1 cellular context compared by ENCODE assay signal in the genomic region with DNA sequence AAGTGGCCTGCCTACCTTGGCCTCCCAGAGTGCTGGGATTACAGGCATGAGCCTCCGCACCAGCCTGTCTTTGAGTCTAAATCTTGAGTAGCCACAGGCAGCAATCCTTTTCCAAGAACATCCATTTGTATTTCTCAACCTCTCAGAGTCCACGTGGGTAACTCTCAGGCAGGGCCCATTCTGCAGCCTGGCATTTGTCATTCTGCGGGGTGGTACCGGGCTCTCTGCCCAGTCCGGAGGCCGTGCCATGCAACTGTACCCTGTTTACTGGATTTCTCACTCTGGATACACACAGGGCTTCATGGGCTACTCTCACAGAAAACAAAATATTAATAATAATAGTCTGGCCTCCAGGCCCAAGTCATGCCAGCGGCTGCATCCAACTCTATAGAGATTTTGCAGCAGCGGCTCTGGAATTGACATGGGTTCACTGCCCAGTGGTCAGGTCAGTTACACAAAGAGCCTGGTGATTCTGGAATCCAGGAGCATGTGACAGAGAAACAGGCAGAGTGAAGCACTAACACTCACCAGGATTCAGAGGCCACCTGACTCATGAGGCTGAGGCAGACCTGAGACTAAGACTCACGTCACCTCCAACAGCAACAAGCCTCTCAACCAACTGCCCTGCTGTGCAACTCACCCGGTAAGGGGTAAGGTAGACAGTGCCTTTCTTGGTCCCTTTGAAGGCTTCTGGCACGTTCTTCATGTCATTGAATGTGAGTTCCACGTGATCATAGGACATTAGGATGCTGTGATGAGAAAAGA.
TF ChIP-seq lines count a peak whose summit lies in the region.

No MANE protein-coding gene starts in this region.

TF ChIP-seq in liver, 16 proteins besides CTCF, POLR2A, EP300 and RAD21 (continued from another document):
- TF ChIP-seq, protein P1, sequence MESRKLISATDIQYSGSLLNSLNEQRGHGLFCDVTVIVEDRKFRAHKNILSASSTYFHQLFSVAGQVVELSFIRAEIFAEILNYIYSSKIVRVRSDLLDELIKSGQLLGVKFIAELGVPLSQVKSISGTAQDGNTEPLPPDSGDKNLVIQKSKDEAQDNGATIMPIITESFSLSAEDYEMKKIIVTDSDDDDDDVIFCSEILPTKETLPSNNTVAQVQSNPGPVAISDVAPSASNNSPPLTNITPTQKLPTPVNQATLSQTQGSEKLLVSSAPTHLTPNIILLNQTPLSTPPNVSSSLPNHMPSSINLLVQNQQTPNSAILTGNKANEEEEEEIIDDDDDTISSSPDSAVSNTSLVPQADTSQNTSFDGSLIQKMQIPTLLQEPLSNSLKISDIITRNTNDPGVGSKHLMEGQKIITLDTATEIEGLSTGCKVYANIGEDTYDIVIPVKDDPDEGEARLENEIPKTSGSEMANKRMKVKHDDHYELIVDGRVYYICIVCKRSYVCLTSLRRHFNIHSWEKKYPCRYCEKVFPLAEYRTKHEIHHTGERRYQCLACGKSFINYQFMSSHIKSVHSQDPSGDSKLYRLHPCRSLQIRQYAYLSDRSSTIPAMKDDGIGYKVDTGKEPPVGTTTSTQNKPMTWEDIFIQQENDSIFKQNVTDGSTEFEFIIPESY (IDR thresholded peaks at IDR 0.05) = no peak
- TF ChIP-seq FOXA1 (IDR thresholded peaks at IDR 0.05) (no peak), NR2F2 (IDR thresholded peaks at IDR 0.05) (no peak), FOXA2 (IDR thresholded peaks at IDR 0.05) (no peak), EGR1 (IDR thresholded peaks at IDR 0.05; ENCODE audit: low read depth in 2 of 2) (no peak)
- TF ChIP-seq, protein P2, sequence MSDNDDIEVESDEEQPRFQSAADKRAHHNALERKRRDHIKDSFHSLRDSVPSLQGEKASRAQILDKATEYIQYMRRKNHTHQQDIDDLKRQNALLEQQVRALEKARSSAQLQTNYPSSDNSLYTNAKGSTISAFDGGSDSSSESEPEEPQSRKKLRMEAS (IDR thresholded peaks at IDR 0.05) = peak; percentile 52
- TF ChIP-seq, protein P3, sequence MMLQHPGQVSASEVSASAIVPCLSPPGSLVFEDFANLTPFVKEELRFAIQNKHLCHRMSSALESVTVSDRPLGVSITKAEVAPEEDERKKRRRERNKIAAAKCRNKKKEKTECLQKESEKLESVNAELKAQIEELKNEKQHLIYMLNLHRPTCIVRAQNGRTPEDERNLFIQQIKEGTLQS (IDR thresholded peaks at IDR 0.05) = no peak
